Comparison of ENCODE assay signal across 8 cellular contexts in the genomic region with DNA sequence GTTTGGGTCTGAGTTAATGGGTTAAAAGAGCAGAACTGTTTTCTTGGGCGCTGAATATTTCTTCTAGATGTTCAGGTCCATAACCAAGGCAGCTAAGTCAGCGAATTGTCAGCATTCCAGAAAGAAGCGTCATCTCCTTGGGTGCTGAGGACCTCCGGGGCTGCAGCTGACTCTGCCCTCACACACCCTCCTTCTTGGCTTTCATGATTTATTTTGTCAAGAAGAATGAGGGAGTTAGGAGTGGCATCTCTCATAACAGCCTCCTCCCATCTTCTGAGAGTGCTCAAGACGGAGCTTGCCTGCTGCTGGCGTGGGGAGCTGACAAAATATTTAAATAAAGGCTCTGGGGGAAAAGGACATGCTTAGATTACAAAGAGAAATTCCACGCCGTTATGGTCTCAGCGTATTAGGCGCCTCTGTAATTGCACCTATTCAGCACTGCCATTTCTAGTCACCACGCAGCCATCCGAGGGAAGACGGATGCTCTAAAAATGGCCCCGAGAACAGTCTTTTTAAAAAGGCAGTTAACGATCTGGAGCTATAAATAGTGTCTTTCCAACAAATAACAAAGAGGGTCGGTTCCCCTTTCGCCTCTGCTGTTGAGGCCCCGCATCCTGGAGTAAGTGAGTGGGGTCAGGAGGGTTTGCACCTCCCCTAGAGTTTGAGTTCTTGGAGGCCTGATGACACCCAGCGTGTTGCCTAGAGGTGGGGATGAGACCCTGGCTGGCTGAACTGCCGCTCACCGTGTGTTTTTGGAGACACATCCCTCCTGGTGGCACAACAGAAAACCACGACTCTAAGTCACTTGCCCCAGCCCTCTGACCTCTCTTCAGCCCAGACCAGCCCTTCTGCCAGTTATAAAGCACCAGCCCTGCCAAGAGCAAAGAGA.
A peak's percentile ranks its signal among the peaks of the same experiment; 100 is the strongest.
DNase-seq lines count a peak whose midpoint lies in the region; ATAC-seq and TF ChIP-seq lines count a peak whose summit lies in the region.
"Had no signal": no experiment of that assay in that cellular context is flagged by ENCODE, and none has a peak within 500 bp of the region (broad histone marks: within the 10 kb centered on the region; RNA-seq: fewer than 3 reads in every experiment).

No MANE protein-coding gene starts in this region.

- no peaks in the 10 kb centered on the region for H3K79me2 ChIP-seq in HCT116 (ENCODE audit: insufficient read depth, low read length)
- peaks cover 12% of the 10 kb centered on the region; the same call in 1 of the 2 replicates for H3K79me2 ChIP-seq in OCI-LY7 (ENCODE audit: insufficient read depth, low read depth, low read length)

- intact Hi-C loops in HCT116 (cut with micrococcal nuclease) (no loop called here), OCI-LY7 (cut with micrococcal nuclease; ENCODE audit: unreplicated experiment) (loop anchor here (2.0 to 10.0 kb wide), 2 partner anchors 301 to 447 kb away; a partner anchor contains a TSS), left colon (cut with DNase I, micrococcal nuclease) (no loop called here)

- no peak for TF ChIP-seq POLR2A in HCT116 (IDR thresholded peaks at IDR 0.05; ENCODE audit: borderline replicate concordance, extremely low read depth, insufficient read depth, insufficient read length)

- RAD21 ChIA-PET in HCT116 (lab: Charles Lee; ENCODE audit: low non-redundant PET in 1 of 2, low total read pairs in 2 of 2, uncharacterized antibody in 2 of 2, unreplicated experiment in 2 of 2), result no interaction called here

- H3K27me3 ChIP-seq in HCT116 (ENCODE audit: insufficient read depth, low read length), result no peaks in the 10 kb centered on the region
- H3K27me3 ChIP-seq in skeletal muscle satellite cell (ENCODE audit: control insufficient read depth, insufficient read depth, low read length), result no peaks in the 10 kb centered on the region

- H3K36me3 ChIP-seq in HCT116 (ENCODE audit: control insufficient read depth in 1 of 2, insufficient read depth in 2 of 2, low read length in 2 of 2) (no peaks in the 10 kb centered on the region), OCI-LY7 (ENCODE audit: insufficient read depth, low read length) (peaks cover 4% of the 10 kb centered on the region; the same call in 1 of the 2 replicates), skeletal muscle satellite cell (ENCODE audit: insufficient read depth, low read length) (peaks cover 3% of the 10 kb centered on the region)

- POLR2A ChIA-PET in HCT116 (lab: Charles Lee) (no interaction called here), OCI-LY7 (lab: Charles Lee) (interaction anchor here (0.6 to 1.0 kb wide), 4 partner anchors 8 to 66 kb away, joined by 3 to 6 read pairs (median 3); no protein-coding TSS in a partner anchor)

- H3K9ac ChIP-seq in HCT116 (ENCODE audit: low read length) (no peak overlapping the region), skeletal muscle satellite cell (ENCODE audit: low read depth, low read length) (no peak overlapping the region)

- H4K20me1 ChIP-seq in HCT116 (ENCODE audit: insufficient read depth) (no peaks in the 10 kb centered on the region), OCI-LY7 (ENCODE audit: insufficient read depth, low read length) (no peaks in the 10 kb centered on the region)

- DNase-seq in HCT116 (ENCODE audit: low read depth, low spot score) (no peak), OCI-LY7 (ENCODE audit: low spot score) (peak; percentile 89), epithelial cell of proximal tubule (ENCODE audit: low read depth) (peak; percentile 57), left colon (no peak)
- no peak for DNase-seq in stimulated activated CD4-positive, alpha-beta T cell treated with anti-CD3 and anti-CD28 coated beads, Interleukin-1b, Interleukin-23, amount 100 ng/mL, for 48 hours
- DNase-seq: activated CD4-positive, alpha-beta T cell treated with anti-CD3 and anti-CD28 coated beads, Interleukin-2, amount 10 ng/mL, durations not matched to agents 7 days and 5 days had no signal

- H3K4me3 ChIP-seq in HCT116 (replicated peaks in 1 of 2; ENCODE audit: low read depth in 1 of 2, low read length in 2 of 2), result no peak overlapping the region
- peak overlapping the region; percentile 33 for H3K4me3 ChIP-seq in OCI-LY7 (ENCODE audit: low read depth, low read length, poor library complexity, severe bottlenecking)
- H3K4me3 ChIP-seq in epithelial cell of proximal tubule (ENCODE audit: low read depth, low read length), result no peak overlapping the region
- H3K4me3 ChIP-seq in skeletal muscle satellite cell (ENCODE audit: low read length), result peak overlapping the region; percentile 31

- H3K9me2 ChIP-seq in HCT116 (ENCODE audit: insufficient read depth) (no peaks in the 10 kb centered on the region), OCI-LY7 (ENCODE audit: insufficient read depth, low read length) (no peaks in the 10 kb centered on the region)

- H2AFZ ChIP-seq in HCT116 (ENCODE audit: low read depth, low read length, poor library complexity, severe bottlenecking) (no peak overlapping the region), OCI-LY7 (ENCODE audit: low read length) (peak overlapping the region; percentile 1; the same call in 1 of the 2 replicates)

- ATAC-seq in HCT116 (peak; percentile 53; the same call in 1 of the 2 replicates), GM21825 (IDR thresholded peaks at IDR 0.05; ENCODE audit: unreplicated experiment) (no peak), left colon (no peak)

- H3K4me2 ChIP-seq in HCT116 (ENCODE audit: low read length) (peak overlapping the region; percentile 12; the same call in 1 of the 2 replicates), OCI-LY7 (ENCODE audit: low read length) (peak overlapping the region; percentile 90), skeletal muscle satellite cell (ENCODE audit: low read length) (peak overlapping the region; percentile 69)

- H3K27ac ChIP-seq in HCT116 (ENCODE audit: low read depth, low read length) (no peak overlapping the region), OCI-LY7 (ENCODE audit: low read depth, low read length, poor library complexity, severe bottlenecking) (peak overlapping the region; percentile 99)

- H3K9me3 ChIP-seq in HCT116 (ENCODE audit: control insufficient read depth in 1 of 2, insufficient read depth in 1 of 2, low read depth in 1 of 2, low read length in 2 of 2) (no peaks in the 10 kb centered on the region), OCI-LY7 (ENCODE audit: low read length) (no peaks in the 10 kb centered on the region), skeletal muscle satellite cell (replicated peaks; ENCODE audit: low read length) (no peaks in the 10 kb centered on the region)

- no peak for TF ChIP-seq CTCF in HCT116 (IDR thresholded peaks at IDR 0.05 in 2 of 3, conservative IDR thresholded peaks at IDR 0.05 in 1 of 3; ENCODE audit: borderline replicate concordance in 1 of 3, insufficient read depth in 1 of 3, low read depth in 2 of 3, low read length in 2 of 3)
- TF ChIP-seq CTCF in OCI-LY7 (conservative IDR thresholded peaks at IDR 0.05; ENCODE audit: low read length), result no peak
- TF ChIP-seq CTCF in epithelial cell of proximal tubule (conservative IDR thresholded peaks at IDR 0.05; ENCODE audit: low read depth, low read length), result no peak

- H3K4me1 ChIP-seq in HCT116 (ENCODE audit: control insufficient read depth in 1 of 2, insufficient read depth in 2 of 2, low read length in 2 of 2) (peaks cover 4 to 11% of the 10 kb centered on the region in 2 experiments; a peak in 2 of 4 replicates), OCI-LY7 (ENCODE audit: insufficient read depth, low read length, poor library complexity, severe bottlenecking) (peaks cover 96% of the 10 kb centered on the region), skeletal muscle satellite cell (ENCODE audit: control insufficient read depth, insufficient read depth, low read length) (peaks cover 25% of the 10 kb centered on the region)

- CTCF ChIA-PET in HCT116 (lab: Charles Lee), result no interaction called here
- CTCF ChIA-PET in OCI-LY7 (lab: Charles Lee; ENCODE audit: unreplicated experiment), result interaction anchor here (0.8 kb wide), 1 partner anchor 315 kb away, joined by 3 read pairs; no protein-coding TSS in a partner anchor

- BruUV-seq in HCT116 (replicated peaks; lab: Mats Ljungman, UMichigan) (no TSS peak), OCI-LY7 (replicated peaks; lab: Mats Ljungman, UMichigan) (TSS peak; percentile 78)

- TF ChIP-seq RAD21 in HCT116 (IDR thresholded peaks at IDR 0.05; ENCODE audit: low read depth), result no peak

TF ChIP-seq in HCT116, 20 proteins besides CTCF, POLR2A, EP300 and RAD21:
- TF ChIP-seq, protein P1, sequence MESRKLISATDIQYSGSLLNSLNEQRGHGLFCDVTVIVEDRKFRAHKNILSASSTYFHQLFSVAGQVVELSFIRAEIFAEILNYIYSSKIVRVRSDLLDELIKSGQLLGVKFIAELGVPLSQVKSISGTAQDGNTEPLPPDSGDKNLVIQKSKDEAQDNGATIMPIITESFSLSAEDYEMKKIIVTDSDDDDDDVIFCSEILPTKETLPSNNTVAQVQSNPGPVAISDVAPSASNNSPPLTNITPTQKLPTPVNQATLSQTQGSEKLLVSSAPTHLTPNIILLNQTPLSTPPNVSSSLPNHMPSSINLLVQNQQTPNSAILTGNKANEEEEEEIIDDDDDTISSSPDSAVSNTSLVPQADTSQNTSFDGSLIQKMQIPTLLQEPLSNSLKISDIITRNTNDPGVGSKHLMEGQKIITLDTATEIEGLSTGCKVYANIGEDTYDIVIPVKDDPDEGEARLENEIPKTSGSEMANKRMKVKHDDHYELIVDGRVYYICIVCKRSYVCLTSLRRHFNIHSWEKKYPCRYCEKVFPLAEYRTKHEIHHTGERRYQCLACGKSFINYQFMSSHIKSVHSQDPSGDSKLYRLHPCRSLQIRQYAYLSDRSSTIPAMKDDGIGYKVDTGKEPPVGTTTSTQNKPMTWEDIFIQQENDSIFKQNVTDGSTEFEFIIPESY (IDR thresholded peaks at IDR 0.05; ENCODE audit: extremely low read depth, insufficient replicate concordance, low read length), result no peak

Comparison
In these comparisons a context has a peak if more than half of its experiments do, and no peak if none do; other contexts are left out.
1. DNase-seq: peak in OCI-LY7 (single experiment) and epithelial cell of proximal tubule (single experiment); none in HCT116 (single experiment), stimulated activated CD4-positive, alpha-beta T cell treated with anti-CD3 and anti-CD28 coated beads, Interleukin-1b, Interleukin-23, amount 100 ng/mL, for 48 hours (single experiment) and left colon (0 of 2).
2. H3K4me2 ChIP-seq: peak in every context shown above with its lines; median percentile 90 in OCI-LY7; 69 in skeletal muscle satellite cell; 12 in HCT116.
3. H3K4me3 ChIP-seq: peak in OCI-LY7 (single experiment) and skeletal muscle satellite cell (single experiment); none in HCT116 (0 of 2) and epithelial cell of proximal tubule (single experiment).